13 cellular contexts compared by ENCODE assay signal in genomic region chr7:921071-921461, GRCh38. TPM values are rescaled to one million over a fixed set of nuclear protein-coding genes. Genes with fewer than 3 reads are reported as not detected.
A peak's percentile ranks its signal among the peaks of the same experiment; 100 is the strongest.
DNase-seq lines count a peak whose midpoint lies in the region; ATAC-seq and TF ChIP-seq lines count a peak whose summit lies in the region.
"Had no signal": no experiment of that assay in that cellular context is flagged by ENCODE, and none has a peak within 500 bp of the region (broad histone marks: within the 10 kb centered on the region; RNA-seq: fewer than 3 reads in every experiment).

No MANE protein-coding gene starts in this region.

- no peak for ATAC-seq in activated CD4-positive, alpha-beta T cell treated with anti-CD3 and anti-CD28 coated beads for 36 hours
- ATAC-seq in HG03039 (IDR thresholded peaks at IDR 0.05; ENCODE audit: unreplicated experiment): no peak
- no peak for ATAC-seq in esophagus mucosa

- H3K4me3 ChIP-seq in Peyer's patch (no peak overlapping the region), ovary (no peak overlapping the region), MG63 (no peak overlapping the region)
- H3K4me3 ChIP-seq: cardiac muscle cell had no signal

- H3K4me1 Mint-ChIP-seq in activated CD4-positive, alpha-beta T cell treated with anti-CD3 and anti-CD28 coated beads for 36 hours: peaks cover 38% of the 10 kb centered on the region

- H3K27me3 Mint-ChIP-seq in activated CD4-positive, alpha-beta T cell treated with anti-CD3 and anti-CD28 coated beads for 36 hours: no peaks in the 10 kb centered on the region

- peak overlapping the region; percentile 6 for H3K4me3 Mint-ChIP-seq in activated CD4-positive, alpha-beta T cell treated with anti-CD3 and anti-CD28 coated beads for 36 hours

- CTCF ChIA-PET in activated CD4-positive, alpha-beta T cell treated with anti-CD3 and anti-CD28 coated beads for 36 hours (lab: Charles Lee): interaction anchor here (1.4 kb wide), 1 partner anchor 11 kb away, joined by 4 read pairs; no protein-coding TSS in a partner anchor

- H3K9me3 ChIP-seq in Peyer's patch (no peaks in the 10 kb centered on the region), ovary (no peaks in the 10 kb centered on the region), MG63 (no peaks in the 10 kb centered on the region)

- H3K9me3 Mint-ChIP-seq in activated CD4-positive, alpha-beta T cell treated with anti-CD3 and anti-CD28 coated beads for 36 hours (ENCODE audit: low read depth): no peaks in the 10 kb centered on the region

- intact Hi-C loops in activated CD4-positive, alpha-beta T cell treated with anti-CD3 and anti-CD28 coated beads for 36 hours (cut with DNase I, micrococcal nuclease): loop anchor here (1.0 to 5.0 kb wide), 7 partner anchors 11 to 1021 kb away; partner anchors contain the start of genes GPR146 (in 1 of the 2) and MAFK (in 1 of the 2)
- intact Hi-C loops in ovary (cut with DNase I): no loop called here

- no peaks in the 10 kb centered on the region for H3K36me3 Mint-ChIP-seq in activated CD4-positive, alpha-beta T cell treated with anti-CD3 and anti-CD28 coated beads for 36 hours (ENCODE audit: low read depth)

- TF ChIP-seq CTCF in Peyer's patch (IDR thresholded peaks at IDR 0.05) (no peak), ovary (IDR thresholded peaks at IDR 0.05) (no peak)

- peak overlapping the region in 3 of 4 donors; percentile 46 to 99 (median 89) for H3K27ac ChIP-seq in Peyer's patch
- H3K27ac ChIP-seq in caudate nucleus (ENCODE audit: low read depth, low read length): peak overlapping the region; percentile 52
- no peak overlapping the region for H3K27ac ChIP-seq in ovary
- H3K27ac ChIP-seq: cardiac muscle cell had no signal

- H3K27me3 ChIP-seq in Peyer's patch (no peaks in the 10 kb centered on the region), ovary (no peaks in the 10 kb centered on the region), MG63 (no peaks in the 10 kb centered on the region)
- H3K27me3 ChIP-seq: cardiac muscle cell had no signal

- H3K27ac Mint-ChIP-seq in activated CD4-positive, alpha-beta T cell treated with anti-CD3 and anti-CD28 coated beads for 36 hours: peak overlapping the region; percentile 47

- DNase-seq in activated CD4-positive, alpha-beta T cell treated with anti-CD3 and anti-CD28 coated beads for 36 hours: no peak
- DNase-seq in activated CD4-positive, alpha-beta T cell treated with anti-CD3 and anti-CD28 coated beads for 4 hours: no peak
- DNase-seq in Peyer's patch (peak in 1 of 3 donors; percentile 42), caudate nucleus (lab: John Stamatoyannopoulos, UW) (no peak), ovary (peak in 3 of 5 donors; percentile 1 to 34 (median 4)), MG63 (no peak)
- DNase-seq: activated gamma-delta T cell, KBM-7, NCI-H446 treated with DMSO at 0.1 percent for 48 hours, OCI-M1 had no signal

- 90 to 92% (median 91%) methylated on average over 15 of the region's 15 CpGs for WGBS in ovary, 3 donors

- H3K36me3 ChIP-seq in Peyer's patch (no peaks in the 10 kb centered on the region), ovary (no peaks in the 10 kb centered on the region), MG63 (no peaks in the 10 kb centered on the region)
- H3K36me3 ChIP-seq: cardiac muscle cell had no signal

- TF ChIP-seq EP300 in ovary (IDR thresholded peaks at IDR 0.05): no peak

- TF ChIP-seq POLR2A in Peyer's patch (IDR thresholded peaks at IDR 0.05) (no peak), ovary (IDR thresholded peaks at IDR 0.05) (no peak)

- POLR2A ChIA-PET in activated CD4-positive, alpha-beta T cell treated with anti-CD3 and anti-CD28 coated beads for 36 hours (lab: Charles Lee): no interaction called here

- H3K4me1 ChIP-seq in Peyer's patch (peaks cover 29 to 76% (median 32%) of the 10 kb centered on the region in 4 donors), ovary (ENCODE audit: insufficient read depth) (peaks cover 2% of the 10 kb centered on the region)

RNA-seq across cellular contexts. Expression of gene ADAP1, which starts 33.4 kb away (rescaled TPM):
- total RNA-seq in activated CD4-positive, alpha-beta T cell treated with anti-CD3 and anti-CD28 coated beads for 36 hours: 10 to 100 TPM; 13.1 to 14.8 TPM
- 100 to 1,000 TPM; 102 to 146 (median 133) TPM for total RNA-seq in Peyer's patch
- total RNA-seq in ovary: 10 to 100 TPM in 1 of 7 donors, 1 to 10 TPM in 5, under 1 TPM in 1; 0.96 to 16.4 (median 3.6) TPM
- 1 to 10 TPM in 1 of 2 donors, under 1 TPM in 1; 0.52 to 3.5 TPM for polyA plus RNA-seq in ovary
- 5.7 TPM for total RNA-seq in esophagus mucosa
- total RNA-seq in MG63 (2014; rRNA removed; shearing (Covaris generic); ENCODE audit: low replicate concordance): 7.6 and 9.6 TPM in 2 replicates

RNA-seq across cellular contexts. Expression of gene GET4, which starts 44.7 kb away (rescaled TPM):
- total RNA-seq in activated CD4-positive, alpha-beta T cell treated with anti-CD3 and anti-CD28 coated beads for 36 hours: 10 to 100 TPM; 17.7 to 29.7 TPM
- 10 to 100 TPM; 29.7 to 93.3 (median 56.8) TPM for total RNA-seq in Peyer's patch
- 10 to 100 TPM; 16.8 to 37.6 (median 30.4) TPM for total RNA-seq in ovary
- 10 to 100 TPM in 1 of 2 donors, 1 to 10 TPM in 1; 7.2 to 37.2 TPM for polyA plus RNA-seq in ovary
- 21.6 TPM for total RNA-seq in esophagus mucosa
- total RNA-seq in MG63 (2014; rRNA removed; shearing (Covaris generic); ENCODE audit: low replicate concordance): 58.2 and 58.9 TPM in 2 replicates

RNA-seq across cellular contexts. Expression of gene COX19, which starts 54.3 kb away (rescaled TPM):
- total RNA-seq in activated CD4-positive, alpha-beta T cell treated with anti-CD3 and anti-CD28 coated beads for 36 hours: 10 to 100 TPM; 11.3 to 14.6 TPM
- 10 to 100 TPM; 15.9 to 41.3 (median 24.7) TPM for total RNA-seq in Peyer's patch
- total RNA-seq in ovary: 10 to 100 TPM in 6 of 7 donors, 1 to 10 TPM in 1; 9.0 to 15.2 (median 10.5) TPM
- polyA plus RNA-seq in ovary: 1 to 10 TPM; 6.7 to 6.8 TPM
- 5.5 TPM for total RNA-seq in esophagus mucosa
- total RNA-seq in MG63 (2014; rRNA removed; shearing (Covaris generic); ENCODE audit: low replicate concordance): 4.4 and 10.1 TPM in 2 replicates

Comparison
In these comparisons a context has a peak if more than half of its experiments do, and no peak if none do; other contexts are left out.
1. DNase-seq: peak in ovary (3 of 5); none in activated CD4-positive, alpha-beta T cell treated with anti-CD3 and anti-CD28 coated beads for 36 hours (single experiment), activated CD4-positive, alpha-beta T cell treated with anti-CD3 and anti-CD28 coated beads for 4 hours (0 of 2), caudate nucleus (0 of 61) and MG63 (single experiment).
2. H3K27ac ChIP-seq: peak in Peyer's patch (3 of 4) and caudate nucleus (single experiment); none in ovary (0 of 2).
3. intact Hi-C loops: an anchor here in activated CD4-positive, alpha-beta T cell treated with anti-CD3 and anti-CD28 coated beads for 36 hours (1.0 to 5.0 kb wide); none called in ovary.